In genomic region chr1:41333146-41333784, GRCh38 we compare ENCODE assay signal across 11 cellular contexts. TPM values are rescaled to one million over a fixed set of nuclear protein-coding genes. Genes with fewer than 3 reads are reported as not detected.
DNase-seq lines count a peak whose midpoint lies in the region; ATAC-seq lines count a peak whose summit lies in the region.
"Had no signal": no experiment of that assay in that cellular context is flagged by ENCODE, and none has a peak within 500 bp of the region (broad histone marks: within the 10 kb centered on the region; RNA-seq: fewer than 3 reads in every experiment).

No MANE protein-coding gene starts in this region.

- H3K36me3 Mint-ChIP-seq in activated T-cell treated with anti-CD3 and anti-CD28 coated beads, Interleukin-2, amount 50 U/mL, for 4 hours (ENCODE audit: insufficient read depth), result no peaks in the 10 kb centered on the region

- H3K27me3 ChIP-seq in BLaER1 treated with 17β-estradiol and CSF1 and Interleukin-3, amounts not matched to agents 10 nM and 100 nM, result no peaks in the 10 kb centered on the region
- H3K27me3 ChIP-seq: adrenal gland had no signal

- H3K9me3 ChIP-seq in BLaER1 treated with 17β-estradiol and CSF1 and Interleukin-3, amounts not matched to agents 10 nM and 100 nM (replicated peaks in 1 of 11), result peaks cover 0 to 19% (median 13%) of the 10 kb centered on the region in 11 experiments; a peak in 15 of 22 replicates
- H3K9me3 ChIP-seq: adrenal gland had no signal

- peak; percentile 70 to 82 for ATAC-seq in activated T-cell treated with anti-CD3 and anti-CD28 coated beads, Interleukin-2, amount 50 U/mL, for 4 hours
- ATAC-seq in left lobe of liver (no peak), HG02571 (IDR thresholded peaks at IDR 0.05; ENCODE audit: unreplicated experiment) (no peak), Right ventricle myocardium superior (ENCODE audit: poor library complexity) (no peak)

- H3K9ac ChIP-seq in BLaER1 treated with 17β-estradiol and CSF1 and Interleukin-3, amounts not matched to agents 10 nM and 100 nM, result no peak overlapping the region

- no peak overlapping the region for H3K4me3 Mint-ChIP-seq in activated T-cell treated with anti-CD3 and anti-CD28 coated beads, Interleukin-2, amount 50 U/mL, for 4 hours

- H4K20me1 ChIP-seq in BLaER1 treated with 17β-estradiol and CSF1 and Interleukin-3, amounts not matched to agents 10 nM and 100 nM, result no peaks in the 10 kb centered on the region

- peaks cover 27% of the 10 kb centered on the region for H3K27me3 Mint-ChIP-seq in activated T-cell treated with anti-CD3 and anti-CD28 coated beads, Interleukin-2, amount 50 U/mL, for 4 hours (ENCODE audit: low read depth)

- H3K4me1 Mint-ChIP-seq in activated T-cell treated with anti-CD3 and anti-CD28 coated beads, Interleukin-2, amount 50 U/mL, for 4 hours (ENCODE audit: low read depth), result peaks cover 4% of the 10 kb centered on the region

- H3K9me3 Mint-ChIP-seq in activated T-cell treated with anti-CD3 and anti-CD28 coated beads, Interleukin-2, amount 50 U/mL, for 4 hours, result peaks cover 5% of the 10 kb centered on the region

- H3K4me3 ChIP-seq in BLaER1 treated with 17β-estradiol and CSF1 and Interleukin-3, amounts not matched to agents 10 nM and 100 nM, result no peak overlapping the region
- H3K4me3 ChIP-seq: adrenal gland had no signal

- no peaks in the 10 kb centered on the region for H3K36me3 ChIP-seq in BLaER1 treated with 17β-estradiol and CSF1 and Interleukin-3, amounts not matched to agents 10 nM and 100 nM
- H3K36me3 ChIP-seq: adrenal gland had no signal

- DNase-seq in LHCN-M2 (ENCODE audit: low read depth), result peak; percentile 75
- DNase-seq in activated T-cell treated with anti-CD3 and anti-CD28 coated beads, Interleukin-2, amount 50 U/mL, for 4 hours, result no peak
- DNase-seq in left lobe of liver (ENCODE audit: low spot score), result peak; percentile 14
- no peak for DNase-seq in NCI-H1694 treated with DMSO at 0.1 percent for 48 hours (lab: John Stamatoyannopoulos, UW)
- no peak for DNase-seq in Right ventricle myocardium superior
- no peak for DNase-seq in cerebellar cortex (ENCODE audit: low spot score)
- DNase-seq: COR-L47, NCI-H2029 had no signal

- H3K4me1 ChIP-seq in BLaER1 treated with 17β-estradiol and CSF1 and Interleukin-3, amounts not matched to agents 10 nM and 100 nM, result peaks cover 17 to 40% (median 32%) of the 10 kb centered on the region in 10 experiments
- H3K4me1 ChIP-seq: adrenal gland had no signal

- H3K4me2 ChIP-seq in BLaER1 treated with 17β-estradiol and CSF1 and Interleukin-3, amounts not matched to agents 10 nM and 100 nM, result peak overlapping the region in 9 of 11 experiments; percentile 0 to 66 (median 17); a peak in 9 of 22 replicates

- intact Hi-C loops in Right ventricle myocardium superior (cut with DNase I), result no loop called here

- no peak overlapping the region; a peak in 1 of 22 replicates for H3K27ac ChIP-seq in BLaER1 treated with 17β-estradiol and CSF1 and Interleukin-3, amounts not matched to agents 10 nM and 100 nM
- H3K27ac ChIP-seq: adrenal gland had no signal

RNA-seq across cellular contexts. Expression of gene FOXO6, which starts 28.0 kb away (rescaled TPM):
- total RNA-seq in LHCN-M2 (2014; rRNA removed) (0.19 and 0.23 TPM in 2 replicates), left lobe of liver (0.38 TPM), Right ventricle myocardium superior (3.6 TPM)
- 0.19 TPM for polyA plus RNA-seq in LHCN-M2 (2012)
- total RNA-seq in activated T-cell treated with anti-CD3 and anti-CD28 coated beads, Interleukin-2, amount 50 U/mL, for 4 hours, result under 1 TPM in 2 of 3 donors, not detected in 1; 0.20 to 0.22 TPM

Comparison
In these comparisons a context has a peak if more than half of its experiments do, and no peak if none do; other contexts are left out.
1. DNase-seq: peak in LHCN-M2 (single experiment) and left lobe of liver (single experiment); none in activated T-cell treated with anti-CD3 and anti-CD28 coated beads, Interleukin-2, amount 50 U/mL, for 4 hours (single experiment), NCI-H1694 treated with DMSO at 0.1 percent for 48 hours (single experiment), Right ventricle myocardium superior (single experiment) and cerebellar cortex (single experiment).
2. ATAC-seq: peak in activated T-cell treated with anti-CD3 and anti-CD28 coated beads, Interleukin-2, amount 50 U/mL, for 4 hours (2 of 2); none in left lobe of liver (single experiment), HG02571 (single experiment) and Right ventricle myocardium superior (single experiment).